Comparison of ENCODE assay signal across 11 cellular contexts in the genomic region with DNA sequence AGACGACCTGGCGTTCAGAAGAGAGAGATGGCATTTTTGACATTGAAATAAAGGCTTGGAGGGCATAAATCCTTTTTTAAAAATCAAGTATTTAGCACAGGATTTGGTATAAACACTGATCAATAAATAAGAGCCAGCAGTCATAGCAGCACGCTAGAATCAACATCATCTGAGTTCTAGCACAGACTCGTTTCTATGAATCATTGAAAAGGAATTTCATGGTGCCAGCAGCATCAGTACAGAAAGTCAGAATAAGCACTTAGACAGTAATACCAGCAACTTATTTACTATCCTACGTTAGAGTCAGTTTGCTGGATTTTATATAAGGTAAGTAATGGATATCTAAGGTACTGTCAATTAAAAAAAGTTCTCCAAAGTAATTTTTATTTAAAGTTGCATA.
DNase-seq lines count a peak whose midpoint lies in the region; ATAC-seq and TF ChIP-seq lines count a peak whose summit lies in the region.
"Had no signal": no experiment of that assay in that cellular context is flagged by ENCODE, and none has a peak within 500 bp of the region (broad histone marks: within the 10 kb centered on the region; RNA-seq: fewer than 3 reads in every experiment).

No MANE protein-coding gene starts in this region.

- peak overlapping the region; percentile 87 for H3K27ac Mint-ChIP-seq in HFFc6

- no peak for TF ChIP-seq CTCF in HFFc6 (IDR thresholded peaks at IDR 0.05)

- peak; percentile 77 for DNase-seq in HFFc6
- peak; percentile 71 for DNase-seq in amniotic epithelial cell (ENCODE audit: low read depth)
- DNase-seq in globus pallidus (ENCODE audit: low spot score): peak; percentile 50
- peak; percentile 59 for DNase-seq in stromal cell of bone marrow (ENCODE audit: low read depth)
- no peak for DNase-seq in SHP77 treated with DMSO at 0.1 percent for 48 hours (lab: John Stamatoyannopoulos, UW)
- no peak for DNase-seq in left ventricle myocardium superior
- no peak for DNase-seq in D341Med (ENCODE audit: low spot score)
- DNase-seq: activated naive CD4-positive, alpha-beta T cell; NCI-H1092; stimulated activated CD4-positive, alpha-beta T cell treated with anti-CD3 and anti-CD28 coated beads, Interleukin-4, amount 100 ng/mL, for 24 hours had no signal

- peaks cover 2% of the 10 kb centered on the region; the same call in 1 of the 2 replicates for H3K27me3 Mint-ChIP-seq in HFFc6 (ENCODE audit: insufficient read depth)

- H3K9me3 Mint-ChIP-seq in HFFc6: no peaks in the 10 kb centered on the region

- H3K4me3 Mint-ChIP-seq in HFFc6: peak overlapping the region; percentile 57

- intact Hi-C loops in left ventricle myocardium superior (cut with micrococcal nuclease): no loop called here

- peaks cover 35% of the 10 kb centered on the region for H3K4me1 Mint-ChIP-seq in HFFc6 (ENCODE audit: low read depth)

- no peak for ATAC-seq in left ventricle myocardium superior
- ATAC-seq in HG03045 (IDR thresholded peaks at IDR 0.05; ENCODE audit: unreplicated experiment): no peak

- H3K36me3 Mint-ChIP-seq in HFFc6 (ENCODE audit: low read depth): no peaks in the 10 kb centered on the region

Comparison
In these comparisons a context has a peak if more than half of its experiments do, and no peak if none do; other contexts are left out.
1. DNase-seq: peak in HFFc6 (single experiment), amniotic epithelial cell (single experiment), globus pallidus (single experiment) and stromal cell of bone marrow (single experiment); none in SHP77 treated with DMSO at 0.1 percent for 48 hours (single experiment), left ventricle myocardium superior (single experiment) and D341Med (single experiment).